In the genomic region with DNA sequence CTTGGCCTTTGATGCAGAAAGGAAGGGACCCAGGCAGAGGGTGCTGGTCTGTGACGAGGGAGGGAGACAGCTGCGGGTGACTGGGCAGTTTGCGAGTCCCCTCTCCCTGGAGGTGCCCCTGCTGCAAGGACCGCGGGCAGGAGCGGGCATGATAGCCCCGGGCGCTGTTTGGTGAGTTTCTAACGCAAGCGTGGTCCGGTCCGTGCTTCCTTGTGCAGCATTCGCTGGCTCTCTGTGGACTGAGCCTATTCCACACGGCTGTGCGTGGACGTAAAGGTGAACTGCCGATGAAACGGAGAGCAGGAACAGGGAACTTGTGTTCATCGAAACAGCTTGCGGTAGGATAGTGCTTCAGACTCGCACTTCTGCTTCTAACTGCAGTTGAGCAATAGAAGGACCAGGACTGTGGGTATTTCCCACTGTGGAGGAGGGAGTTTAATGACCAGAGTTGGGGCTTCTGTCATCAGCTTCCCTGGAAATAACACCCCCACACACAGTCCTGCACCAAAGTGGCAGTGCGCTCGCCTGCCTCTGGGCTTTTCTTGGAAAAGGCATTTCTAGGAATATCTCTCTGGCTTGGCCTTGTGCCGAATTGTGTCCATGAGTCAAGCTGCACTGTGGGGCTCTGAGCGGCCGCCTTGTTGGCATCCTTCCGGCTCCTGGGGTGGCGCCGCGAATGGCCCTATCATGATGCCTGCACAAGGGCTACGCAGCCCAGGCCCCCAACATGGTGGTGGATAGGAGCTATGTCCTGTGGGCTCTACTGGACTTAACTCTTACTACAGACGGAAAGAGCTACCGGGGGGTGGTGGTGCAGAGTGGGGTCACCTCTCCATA, we compare ENCODE assay signal across 10 cellular contexts. TPM values are rescaled to one million over a fixed set of nuclear protein-coding genes. Genes with fewer than 3 reads are reported as not detected.
DNase-seq lines count a peak whose midpoint lies in the region; ATAC-seq, FAIRE-seq and TF ChIP-seq lines count a peak whose summit lies in the region.
"Had no signal": no experiment of that assay in that cellular context is flagged by ENCODE, and none has a peak within 500 bp of the region (broad histone marks: within the 10 kb centered on the region; RNA-seq: fewer than 3 reads in every experiment).

No MANE protein-coding gene starts in this region.

- no peak overlapping the region for H3K9ac ChIP-seq in kidney (ENCODE audit: low read length in 2 of 2)

- H3K27ac ChIP-seq in lower lobe of right lung (no peak overlapping the region), kidney (ENCODE audit: low read depth in 2 of 2, low read length in 2 of 2) (no peak overlapping the region), esophagus squamous epithelium (no peak overlapping the region)

- ATAC-seq in GM21619 (IDR thresholded peaks at IDR 0.05; ENCODE audit: unreplicated experiment), result peak; percentile 30
- ATAC-seq in lower lobe of right lung, result peak; percentile 59 to 60

- in situ Hi-C loops in GM13976 (cut with MboI; ENCODE audit: low sequenced_read_pairs, unreplicated experiment), result no loop called here
- in situ Hi-C loops in KBM-7 (cut with MboI; ENCODE audit: low pct_unique_long_range_greater_than_20kb, low sequenced_read_pairs), result no loop called here

- TF ChIP-seq POLR2A in esophagus squamous epithelium (IDR thresholded peaks at IDR 0.05), result no peak

- no peak for FAIRE-seq in kidney (lab: Jason Lieb, UNC)
- FAIRE-seq: D721Med had no signal

- peak; percentile 85 for DNase-seq in GM13976 (ENCODE audit: low spot score)
- peak; percentile 99 for DNase-seq in KBM-7
- DNase-seq in lower lobe of right lung, result no peak
- no peak for DNase-seq in effector CD4-positive, alpha-beta T cell
- no peak for DNase-seq in kidney
- no peak for DNase-seq in GM03348 (ENCODE audit: low spot score)
- DNase-seq in esophagus squamous epithelium (lab: John Stamatoyannopoulos, UW), result no peak

- intact Hi-C loops in lower lobe of right lung (cut with DNase I), result no loop called here
- intact Hi-C loops in kidney (cut with DNase I), result no loop called here
- intact Hi-C loops in esophagus squamous epithelium (cut with DNase I), result no loop called here

- 88 to 90% methylated on average over 31 to 33 of the region's 33 CpGs for WGBS in esophagus squamous epithelium, 2 donors

- no peaks in the 10 kb centered on the region for H3K9me3 ChIP-seq in lower lobe of right lung
- H3K9me3 ChIP-seq in kidney (ENCODE audit: control insufficient read depth in 1 of 2, low read length in 2 of 2), result no peaks in the 10 kb centered on the region
- no peaks in the 10 kb centered on the region for H3K9me3 ChIP-seq in esophagus squamous epithelium

- H3K4me1 ChIP-seq in lower lobe of right lung (peaks cover 25% of the 10 kb centered on the region), kidney (ENCODE audit: control insufficient read depth in 1 of 2, insufficient read depth in 1 of 2, low read depth in 1 of 2, low read length in 2 of 2) (peaks cover 0 to 9% of the 10 kb centered on the region in 2 donors), esophagus squamous epithelium (peaks cover 0 to 9% (median 0%) of the 10 kb centered on the region in 3 donors)

- H3K36me3 ChIP-seq in lower lobe of right lung (no peaks in the 10 kb centered on the region), kidney (ENCODE audit: control insufficient read depth in 1 of 2, insufficient read depth in 2 of 2, low read length in 2 of 2) (no peaks in the 10 kb centered on the region), esophagus squamous epithelium (peaks cover 0 to 23% (median 0%) of the 10 kb centered on the region in 3 donors)

- no peak for TF ChIP-seq CTCF in GM13976 (IDR thresholded peaks at IDR 0.05; ENCODE audit: borderline replicate concordance, control extremely low read depth, extremely low read depth, insufficient read depth, missing control alignments)
- TF ChIP-seq CTCF in lower lobe of right lung (IDR thresholded peaks at IDR 0.05), result no peak
- no peak for TF ChIP-seq CTCF in kidney (IDR thresholded peaks at IDR 0.05; ENCODE audit: borderline replicate concordance, extremely low read depth, insufficient read depth)
- TF ChIP-seq CTCF in esophagus squamous epithelium (IDR thresholded peaks at IDR 0.05), result no peak

- no peak overlapping the region for H3K4me3 ChIP-seq in lower lobe of right lung
- H3K4me3 ChIP-seq in kidney (ENCODE audit: low read length in 2 of 2), result no peak overlapping the region
- H3K4me3 ChIP-seq in esophagus squamous epithelium, result no peak overlapping the region

- H3K27me3 ChIP-seq in lower lobe of right lung (ENCODE audit: low read depth) (no peaks in the 10 kb centered on the region), esophagus squamous epithelium (no peaks in the 10 kb centered on the region)

RNA-seq across cellular contexts. Expression of a gene that starts 48.9 kb away (rescaled TPM):
- 66.4 TPM for total RNA-seq in lower lobe of right lung
- 60.7 TPM for total RNA-seq in kidney
- 24.0 TPM for polyA plus RNA-seq in kidney (ENCODE audit: insufficient read depth, low read depth, low replicate concordance)
- 10 to 100 TPM; 34.2 to 54.6 (median 45.2) TPM for total RNA-seq in esophagus squamous epithelium

RNA-seq across cellular contexts. Expression of a gene that starts 50.3 kb away (rescaled TPM):
- total RNA-seq in lower lobe of right lung, result 6.0 TPM
- 23.7 TPM for total RNA-seq in kidney
- not detected for polyA plus RNA-seq in kidney (ENCODE audit: insufficient read depth, low read depth, low replicate concordance)
- 1 to 10 TPM in 2 of 4 donors, under 1 TPM in 2; 0.40 to 1.9 (median 1.2) TPM for total RNA-seq in esophagus squamous epithelium
- total RNA-seq: renal cortical epithelial cell had no signal

Comparison
In these comparisons a context has a peak if more than half of its experiments do, and no peak if none do; other contexts are left out.
1. DNase-seq: peak in GM13976 (single experiment) and KBM-7 (single experiment); none in lower lobe of right lung (single experiment), effector CD4-positive, alpha-beta T cell (single experiment), kidney (single experiment), GM03348 (single experiment) and esophagus squamous epithelium (single experiment).